ENCODE assay signal across 8 cellular contexts in genomic region chr9:94922098-94922607, GRCh38.
DNase-seq lines count a peak whose midpoint lies in the region; ATAC-seq and TF ChIP-seq lines count a peak whose summit lies in the region.

No MANE protein-coding gene starts in this region.

- no peaks in the 10 kb centered on the region for H3K4me1 Mint-ChIP-seq in activated T-cell treated with anti-CD3 and anti-CD28 coated beads, Interleukin-2, amount 50 U/mL, for 72 hours (ENCODE audit: low read depth)

- CTCF ChIA-PET in BJ (lab: Yijun Ruan, JAX) = interaction anchor here (1.5 kb wide), 1 partner anchor 9 kb away, joined by 3 read pairs; no protein-coding TSS in a partner anchor

- H2AFZ ChIP-seq in OCI-LY3 (ENCODE audit: low read depth, low read length) = peak overlapping the region; percentile 69; the same call in 1 of the 2 replicates

- H4K20me1 ChIP-seq in OCI-LY3 (ENCODE audit: insufficient read depth, low read length) = no peaks in the 10 kb centered on the region

- ATAC-seq in activated T-cell treated with anti-CD3 and anti-CD28 coated beads, Interleukin-2, amount 50 U/mL, for 72 hours (replicated peaks in 1 of 2) = no peak
- no peak for ATAC-seq in HG03457 (IDR thresholded peaks at IDR 0.05; ENCODE audit: unreplicated experiment)

- no peaks in the 10 kb centered on the region for H3K27me3 Mint-ChIP-seq in activated T-cell treated with anti-CD3 and anti-CD28 coated beads, Interleukin-2, amount 50 U/mL, for 72 hours (ENCODE audit: low read depth)

- POLR2A ChIA-PET in BJ (lab: Charles Lee) = interaction anchor here (0.5 kb wide), 1 partner anchor 242 kb away, joined by 3 read pairs; no protein-coding TSS in a partner anchor

- H3K9ac ChIP-seq in OCI-LY3 (ENCODE audit: low read length) = no peak overlapping the region; the same call in 1 of the 2 replicates

- H3K4me3 ChIP-seq in BJ (ENCODE audit: low read depth, low read length) (no peak overlapping the region), OCI-LY3 (ENCODE audit: low read length) (peak overlapping the region; percentile 43; the same call in 1 of the 2 replicates), epithelial cell of proximal tubule (ENCODE audit: low read depth, low read length) (no peak overlapping the region), neutrophil (ENCODE audit: low read depth in 1 of 2, low read length in 1 of 2) (no peak overlapping the region)

- DNase-seq in BJ (ENCODE audit: low read depth) (peak; percentile 98), epithelial cell of proximal tubule (ENCODE audit: low read depth) (peak; percentile 93), DMS153 (lab: John Stamatoyannopoulos, UW) (no peak)
- DNase-seq in activated T-cell treated with anti-CD3 and anti-CD28 coated beads, Interleukin-2, amount 50 U/mL, for 72 hours = no peak
- DNase-seq in activated CD8-positive, alpha-beta memory T cell treated with anti-CD3 and anti-CD28 coated beads, Interleukin-2, amount 50 U/mL, for 48 hours = no peak

- no peak overlapping the region for H3K4me3 Mint-ChIP-seq in activated T-cell treated with anti-CD3 and anti-CD28 coated beads, Interleukin-2, amount 50 U/mL, for 72 hours

- no peak overlapping the region for H3K27ac Mint-ChIP-seq in activated T-cell treated with anti-CD3 and anti-CD28 coated beads, Interleukin-2, amount 50 U/mL, for 72 hours

- H3K9me3 ChIP-seq in OCI-LY3 (ENCODE audit: insufficient read depth, low read length) (no peaks in the 10 kb centered on the region), neutrophil (no peaks in the 10 kb centered on the region)

- H3K27ac ChIP-seq in OCI-LY3 (ENCODE audit: low read length) = no peak overlapping the region; the same call in 1 of the 2 replicates
- peak overlapping the region; percentile 17 for H3K27ac ChIP-seq in neutrophil

- H3K9me3 Mint-ChIP-seq in activated T-cell treated with anti-CD3 and anti-CD28 coated beads, Interleukin-2, amount 50 U/mL, for 72 hours = no peaks in the 10 kb centered on the region

- H3K27me3 ChIP-seq in BJ (ENCODE audit: control insufficient read depth, insufficient read depth, low read length) = no peaks in the 10 kb centered on the region
- no peaks in the 10 kb centered on the region for H3K27me3 ChIP-seq in OCI-LY3 (ENCODE audit: low read depth, low read length)
- no peaks in the 10 kb centered on the region for H3K27me3 ChIP-seq in neutrophil

- no peaks in the 10 kb centered on the region for H3K36me3 ChIP-seq in BJ (ENCODE audit: control insufficient read depth, insufficient read depth, low read length)
- H3K36me3 ChIP-seq in OCI-LY3 (replicated peaks; ENCODE audit: low read depth, low read length) = no peaks in the 10 kb centered on the region
- no peaks in the 10 kb centered on the region for H3K36me3 ChIP-seq in neutrophil

- H3K4me1 ChIP-seq in OCI-LY3 (ENCODE audit: low read length) (peaks cover 26% of the 10 kb centered on the region), neutrophil (ENCODE audit: control insufficient read depth in 1 of 2, insufficient read depth in 1 of 2, low read depth in 1 of 2, low read length in 1 of 2) (peaks cover 4 to 11% of the 10 kb centered on the region in 2 experiments)

- peak overlapping the region; percentile 66 for H3K4me2 ChIP-seq in OCI-LY3 (ENCODE audit: low read length)

- TF ChIP-seq CTCF in BJ (IDR thresholded peaks at IDR 0.05; ENCODE audit: insufficient read depth, low read depth, low read length) = no peak
- no peak for TF ChIP-seq CTCF in OCI-LY3 (IDR thresholded peaks at IDR 0.05; ENCODE audit: low read depth, low read length)
- TF ChIP-seq CTCF in epithelial cell of proximal tubule (conservative IDR thresholded peaks at IDR 0.05; ENCODE audit: low read depth, low read length) = no peak
- no peak for TF ChIP-seq CTCF in neutrophil (IDR thresholded peaks at IDR 0.05)

- H3K79me2 ChIP-seq in OCI-LY3 (ENCODE audit: low read length) = no peaks in the 10 kb centered on the region

- H3K36me3 Mint-ChIP-seq in activated T-cell treated with anti-CD3 and anti-CD28 coated beads, Interleukin-2, amount 50 U/mL, for 72 hours (ENCODE audit: insufficient read depth in 2 of 2) = no peaks in the 10 kb centered on the region

Comparison
In these comparisons a context has a peak if more than half of its experiments do, and no peak if none do; other contexts are left out.
1. DNase-seq: peak in BJ (single experiment) and epithelial cell of proximal tubule (single experiment); none in activated T-cell treated with anti-CD3 and anti-CD28 coated beads, Interleukin-2, amount 50 U/mL, for 72 hours (0 of 2), activated CD8-positive, alpha-beta memory T cell treated with anti-CD3 and anti-CD28 coated beads, Interleukin-2, amount 50 U/mL, for 48 hours (single experiment) and DMS153 (single experiment).